Comparison of ENCODE assay signal across 13 cellular contexts in the genomic region with DNA sequence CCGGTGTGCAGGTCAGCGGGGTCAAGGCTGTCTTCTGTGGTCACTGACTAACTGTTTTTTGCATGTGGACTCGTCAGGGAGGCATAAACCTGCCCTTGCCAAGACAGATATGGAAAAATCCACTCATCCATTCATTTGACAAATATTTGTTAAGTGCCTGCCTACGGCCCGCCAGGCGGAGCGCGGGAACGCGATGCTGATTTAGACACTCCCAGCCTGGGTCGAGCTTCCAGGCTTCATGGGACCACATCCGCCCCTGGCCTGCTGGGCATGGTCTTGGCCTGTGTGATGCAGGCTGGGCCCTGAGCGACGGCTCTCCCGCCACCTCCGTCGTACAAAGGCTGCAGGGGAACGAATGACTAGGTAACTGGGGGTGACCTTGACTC. TPM values are rescaled to one million over a fixed set of nuclear protein-coding genes. Genes with fewer than 3 reads are reported as not detected.
DNase-seq lines count a peak whose midpoint lies in the region; ATAC-seq, FAIRE-seq and TF ChIP-seq lines count a peak whose summit lies in the region.
"Had no signal": no experiment of that assay in that cellular context is flagged by ENCODE, and none has a peak within 500 bp of the region (broad histone marks: within the 10 kb centered on the region; RNA-seq: fewer than 3 reads in every experiment).

No MANE protein-coding gene starts in this region.

- FAIRE-seq in HepG2 (lab: Jason Lieb, UNC) = peak; percentile 98

- H3K9ac ChIP-seq in HepG2 (ENCODE audit: insufficient read depth, low read depth, low read length) = no peak overlapping the region
- H3K9ac ChIP-seq in endodermal cell (ENCODE audit: extremely low read depth, low read length, poor library complexity, severe bottlenecking) = no peak overlapping the region

- no peaks in the 10 kb centered on the region for H3K79me2 ChIP-seq in HepG2 (ENCODE audit: insufficient read depth, low read length)

- H3K36me3 ChIP-seq in body of pancreas (replicated peaks in 1 of 2; ENCODE audit: insufficient read depth in 1 of 2, low read depth in 2 of 2) (no peaks in the 10 kb centered on the region), HepG2 (replicated peaks in 1 of 2; ENCODE audit: control insufficient read depth in 1 of 2, insufficient read depth in 2 of 2, low read length in 2 of 2) (no peaks in the 10 kb centered on the region), endodermal cell (ENCODE audit: control insufficient read depth, insufficient read depth, low read length) (no peaks in the 10 kb centered on the region)

- no peak overlapping the region for H2AFZ ChIP-seq in HepG2 (ENCODE audit: low read length)

- peak overlapping the region; percentile 60 for H3K4me2 ChIP-seq in HepG2 (ENCODE audit: low read depth, low read length)

- H3K36me3 Mint-ChIP-seq in endodermal cell (ENCODE audit: low read depth) = no peaks in the 10 kb centered on the region
- no peaks in the 10 kb centered on the region for H3K36me3 Mint-ChIP-seq in activated CD4-positive, alpha-beta memory T cell treated with anti-CD3 and anti-CD28 coated beads for 36 hours

- H3K27me3 ChIP-seq in body of pancreas = no peaks in the 10 kb centered on the region
- peaks cover 0 to 27% of the 10 kb centered on the region in 2 experiments; a peak in 3 of 5 replicates for H3K27me3 ChIP-seq in HepG2 (ENCODE audit: control insufficient read depth in 1 of 2, insufficient read depth in 2 of 2, low read length in 2 of 2)
- H3K27me3 ChIP-seq in endodermal cell (ENCODE audit: control insufficient read depth, insufficient read depth, low read length, poor library complexity, severe bottlenecking) = no peaks in the 10 kb centered on the region

- ATAC-seq in body of pancreas (peak; percentile 53), HepG2 (peak; percentile 91), GM18520 (IDR thresholded peaks at IDR 0.05; ENCODE audit: unreplicated experiment) (no peak)
- ATAC-seq in stimulated activated naive CD8-positive, alpha-beta T cell treated with anti-CD3 and anti-CD28 coated beads, Interleukin-15, amount 100 ng/mL, for 72 hours = no peak

- peak; percentile 67 for DNase-seq in AG09319 (ENCODE audit: extremely low read depth, low read depth)
- DNase-seq in HuH-7 (ENCODE audit: low spot score) = peak; percentile 44
- peak; percentile 35 to 58 (median 58) for DNase-seq in body of pancreas
- peak; percentile 98 for DNase-seq in HepG2 (ENCODE audit: low spot score)
- no peak for DNase-seq in endodermal cell
- no peak for DNase-seq in stimulated activated naive CD8-positive, alpha-beta T cell treated with anti-CD3 and anti-CD28 coated beads, Interleukin-15, amount 100 ng/mL, for 72 hours
- no peak for DNase-seq in activated CD4-positive, alpha-beta memory T cell treated with anti-CD3 and anti-CD28 coated beads for 36 hours
- DNase-seq: DMS 273 treated with DMSO at 0.1 percent for 48 hours; effector CD4-positive, alpha-beta T cell; mesendoderm; substantia nigra had no signal

- TF ChIP-seq CTCF in AG09319 (IDR thresholded peaks at IDR 0.05; ENCODE audit: low read depth, low read length) (peak; percentile 29), body of pancreas (IDR thresholded peaks at IDR 0.05) (peak in 3 of 7 experiments; percentile 10 to 21 (median 12)), HepG2 (CRISPR knock-in tag; IDR thresholded peaks at IDR 0.05) (peak; percentile 56), endodermal cell (conservative IDR thresholded peaks at IDR 0.05) (no peak)

- peaks cover 30% of the 10 kb centered on the region for H3K4me1 ChIP-seq in body of pancreas
- peaks cover 47% of the 10 kb centered on the region for H3K4me1 ChIP-seq in HepG2 (ENCODE audit: insufficient read depth, low read length)
- peaks cover 5% of the 10 kb centered on the region for H3K4me1 ChIP-seq in endodermal cell (ENCODE audit: control insufficient read depth, insufficient read depth, low read length)

- in situ Hi-C loops in HepG2 (cut with HindIII; ENCODE audit: extremely low pct_ligation_motif_present, low pct_unique_long_range_greater_than_20kb) = no loop called here

- TF ChIP-seq EP300 in HepG2 (IDR thresholded peaks at IDR 0.05; ENCODE audit: low read depth in 2 of 2, low read length in 2 of 2) (peak in 1 of 2 experiments; percentile 74; a peak in 2 of 4 replicates), HepG2 (CRISPR knock-in tag; IDR thresholded peaks at IDR 0.05; ENCODE audit: borderline replicate concordance) (no peak)

- no peaks in the 10 kb centered on the region for H3K27me3 Mint-ChIP-seq in endodermal cell (ENCODE audit: insufficient read depth)
- H3K27me3 Mint-ChIP-seq in stimulated activated naive CD8-positive, alpha-beta T cell treated with anti-CD3 and anti-CD28 coated beads, Interleukin-15, amount 100 ng/mL, for 72 hours = no peaks in the 10 kb centered on the region
- peaks cover 4% of the 10 kb centered on the region for H3K27me3 Mint-ChIP-seq in activated CD4-positive, alpha-beta memory T cell treated with anti-CD3 and anti-CD28 coated beads for 36 hours

- POLR2A ChIA-PET in HepG2 (lab: Yijun Ruan, JAX) = interaction anchor here (0.7 to 1.7 kb wide), 8 partner anchors 10 to 231 kb away, joined by 3 to 7 read pairs (median 4); partner anchors contain the start of genes CACFD1, MED22, RPL7A and SARDH
- POLR2A ChIA-PET in activated CD4-positive, alpha-beta memory T cell treated with anti-CD3 and anti-CD28 coated beads for 36 hours (lab: Charles Lee) = no interaction called here

- H3K4me3 Mint-ChIP-seq in endodermal cell = no peak overlapping the region
- H3K4me3 Mint-ChIP-seq in stimulated activated naive CD8-positive, alpha-beta T cell treated with anti-CD3 and anti-CD28 coated beads, Interleukin-15, amount 100 ng/mL, for 72 hours = no peak overlapping the region
- no peak overlapping the region for H3K4me3 Mint-ChIP-seq in activated CD4-positive, alpha-beta memory T cell treated with anti-CD3 and anti-CD28 coated beads for 36 hours

- TF ChIP-seq POLR2A in body of pancreas (IDR thresholded peaks at IDR 0.05) = no peak
- no peak for TF ChIP-seq POLR2A in HepG2 (IDR thresholded peaks at IDR 0.05; ENCODE audit: insufficient read depth in 1 of 2, low read depth in 2 of 2, low read length in 2 of 2)

- H3K9me3 ChIP-seq in body of pancreas (peaks cover 0 to 9% (median 0%) of the 10 kb centered on the region in 3 donors), HepG2 (ENCODE audit: low read length) (peaks cover 9% of the 10 kb centered on the region), endodermal cell (ENCODE audit: control insufficient read depth, low read length) (peaks cover 13% of the 10 kb centered on the region)

- H3K27ac Mint-ChIP-seq in endodermal cell = no peak overlapping the region
- no peak overlapping the region for H3K27ac Mint-ChIP-seq in stimulated activated naive CD8-positive, alpha-beta T cell treated with anti-CD3 and anti-CD28 coated beads, Interleukin-15, amount 100 ng/mL, for 72 hours
- no peak overlapping the region for H3K27ac Mint-ChIP-seq in activated CD4-positive, alpha-beta memory T cell treated with anti-CD3 and anti-CD28 coated beads for 36 hours

- intact Hi-C loops in body of pancreas (cut with DNase I) = no loop called here
- intact Hi-C loops in HepG2 (cut with micrococcal nuclease; ENCODE audit: unreplicated experiment) = no loop called here
- intact Hi-C loops in activated CD4-positive, alpha-beta memory T cell treated with anti-CD3 and anti-CD28 coated beads for 36 hours (cut with micrococcal nuclease) = no loop called here

- peaks cover 8% of the 10 kb centered on the region for H3K4me1 Mint-ChIP-seq in endodermal cell
- peaks cover 16% of the 10 kb centered on the region for H3K4me1 Mint-ChIP-seq in stimulated activated naive CD8-positive, alpha-beta T cell treated with anti-CD3 and anti-CD28 coated beads, Interleukin-15, amount 100 ng/mL, for 72 hours
- peaks cover 8% of the 10 kb centered on the region for H3K4me1 Mint-ChIP-seq in activated CD4-positive, alpha-beta memory T cell treated with anti-CD3 and anti-CD28 coated beads for 36 hours (ENCODE audit: low read depth)

- CTCF ChIA-PET in HepG2 (lab: Yijun Ruan, JAX; ENCODE audit: low intra/inter-chr PET ratio, low total read pairs) = no interaction called here
- CTCF ChIA-PET in activated CD4-positive, alpha-beta memory T cell treated with anti-CD3 and anti-CD28 coated beads for 36 hours (lab: Charles Lee) = no interaction called here

- no peak for TF ChIP-seq RAD21 in HepG2 (CRISPR knock-in tag; IDR thresholded peaks at IDR 0.05)

- H3K4me3 ChIP-seq in body of pancreas (no peak overlapping the region), HepG2 (replicated peaks in 1 of 3; ENCODE audit: insufficient read depth in 1 of 3, low read depth in 2 of 3, low read length in 3 of 3) (peak overlapping the region in 1 of 3 experiments; percentile 30; a peak in 1 of 6 replicates), endodermal cell (ENCODE audit: low read length) (no peak overlapping the region)
- H3K4me3 ChIP-seq: SK-N-MC had no signal

- no peaks in the 10 kb centered on the region for H4K20me1 ChIP-seq in HepG2 (ENCODE audit: insufficient read depth, low read length)

- WGBS in body of pancreas, 2 donors = 20 to 26% methylated on average over 2 to 18 of the region's 18 CpGs
- WGBS in HepG2 (ENCODE audit: low lambda C conversion rate) = 0% methylated on average over 1 of the region's 18 CpGs
- 91 to 96% methylated on average over 9 to 18 of the region's 18 CpGs for WGBS in endodermal cell (ENCODE audit: insufficient coverage in 1 of 2, insufficient read length in 1 of 2), 2 experiments

- H3K27ac ChIP-seq in body of pancreas (no peak overlapping the region), HepG2 (ENCODE audit: extremely low read length, insufficient read depth, low read length) (peak overlapping the region; percentile 45), endodermal cell (ENCODE audit: low read depth, low read length) (no peak overlapping the region)
- H3K27ac ChIP-seq: SK-N-MC had no signal

- no TSS peak for BruUV-seq in HepG2 (replicated peaks; lab: Mats Ljungman, UMichigan)

- peaks cover 22% of the 10 kb centered on the region for H3K9me3 Mint-ChIP-seq in endodermal cell
- peaks cover 8 to 11% of the 10 kb centered on the region in 2 donors for H3K9me3 Mint-ChIP-seq in stimulated activated naive CD8-positive, alpha-beta T cell treated with anti-CD3 and anti-CD28 coated beads, Interleukin-15, amount 100 ng/mL, for 72 hours
- peaks cover 11% of the 10 kb centered on the region for H3K9me3 Mint-ChIP-seq in activated CD4-positive, alpha-beta memory T cell treated with anti-CD3 and anti-CD28 coated beads for 36 hours

RNA-seq across cellular contexts. Expression of gene MYMK, which starts 18.1 kb away (rescaled TPM):
- total RNA-seq in body of pancreas = not detected
- not detected in 2 replicates for total RNA-seq in HepG2 (2016; rRNA removed; fragmentation: Illumina TruSeq; extraction: Trizol)
- not detected in 2 replicates for total RNA-seq in HepG2 (2016; cell fraction: cytosol; rRNA removed; fragmentation: Illumina TruSeq; extraction: Trizol; ENCODE audit: low read depth)
- total RNA-seq in HepG2 (2016; cell fraction: insoluble cytoplasmic fraction; rRNA removed; fragmentation: Illumina TruSeq; extraction: Trizol) = not detected in 2 replicates
- total RNA-seq in HepG2 (2016; cell fraction: membrane; rRNA removed; fragmentation: Illumina TruSeq; extraction: Trizol) = not detected in 2 replicates
- not detected in 2 replicates for total RNA-seq in HepG2 (2016; cell fraction: nucleus; rRNA removed; fragmentation: Illumina TruSeq; extraction: Trizol)
- polyA plus RNA-seq in HepG2 (2011; rRNA removed) = not detected in 2 replicates
- not detected in 2 replicates for polyA plus RNA-seq in HepG2 (2011; cell fraction: cytosol; rRNA removed)
- not detected in 2 replicates for polyA plus RNA-seq in HepG2 (2011; cell fraction: nucleus; rRNA removed)
- not detected in 2 replicates for polyA plus RNA-seq in HepG2 (2012)
- not detected in 2 replicates for polyA plus RNA-seq in HepG2 (2016; cell fraction: cytosol; fragmentation: Illumina TruSeq; extraction: Trizol; ENCODE audit: low read depth)
- polyA plus RNA-seq in HepG2 (2016; cell fraction: insoluble cytoplasmic fraction; fragmentation: Illumina TruSeq; extraction: Trizol; ENCODE audit: low read depth) = not detected in 2 replicates
- polyA plus RNA-seq in HepG2 (2016; cell fraction: membrane; fragmentation: Illumina TruSeq; extraction: Trizol; ENCODE audit: low read depth) = not detected in 2 replicates
- not detected in 2 replicates for polyA plus RNA-seq in HepG2 (2016; cell fraction: nucleus; fragmentation: Illumina TruSeq; extraction: Trizol; ENCODE audit: insufficient read depth, low read depth)
- polyA minus RNA-seq in HepG2 (2011; rRNA and poly(A)+ RNA removed; ENCODE audit: low replicate concordance) = not detected in 2 replicates
- not detected in 2 replicates for polyA minus RNA-seq in HepG2 (2011; cell fraction: cytosol; rRNA and poly(A)+ RNA removed)
- not detected in 2 replicates for polyA minus RNA-seq in HepG2 (2011; cell fraction: nucleus; rRNA and poly(A)+ RNA removed)
- total RNA-seq in endodermal cell = not detected
- not detected for polyA plus RNA-seq in endodermal cell (2013, experiment 1 of 2)
- polyA plus RNA-seq in endodermal cell (2013, experiment 2 of 2) = 0.50 TPM
- not detected for total RNA-seq in activated CD4-positive, alpha-beta memory T cell treated with anti-CD3 and anti-CD28 coated beads for 36 hours

RNA-seq across cellular contexts. Expression of gene SLC2A6, which starts 27.7 kb away (rescaled TPM):
- total RNA-seq in body of pancreas (1 to 10 TPM; 2.6 to 3.0 TPM), HepG2 (2016; rRNA removed; fragmentation: Illumina TruSeq; extraction: Trizol) (6.3 and 15.0 TPM in 2 replicates), endodermal cell (10 to 100 TPM; 11.6 to 17.7 TPM)
- total RNA-seq in HepG2 (2016; cell fraction: cytosol; rRNA removed; fragmentation: Illumina TruSeq; extraction: Trizol; ENCODE audit: low read depth) = 1.8 and 2.0 TPM in 2 replicates
- 5.3 and 14.9 TPM in 2 replicates for total RNA-seq in HepG2 (2016; cell fraction: insoluble cytoplasmic fraction; rRNA removed; fragmentation: Illumina TruSeq; extraction: Trizol)
- 4.5 and 4.6 TPM in 2 replicates for total RNA-seq in HepG2 (2016; cell fraction: membrane; rRNA removed; fragmentation: Illumina TruSeq; extraction: Trizol)
- 16.5 and 16.8 TPM in 2 replicates for total RNA-seq in HepG2 (2016; cell fraction: nucleus; rRNA removed; fragmentation: Illumina TruSeq; extraction: Trizol)
- 4.1 and 9.1 TPM in 2 replicates for polyA plus RNA-seq in HepG2 (2011; rRNA removed)
- polyA plus RNA-seq in HepG2 (2011; cell fraction: cytosol; rRNA removed) = 5.0 and 5.7 TPM in 2 replicates
- 7.2 and 12.6 TPM in 2 replicates for polyA plus RNA-seq in HepG2 (2011; cell fraction: nucleus; rRNA removed)
- polyA plus RNA-seq in HepG2 (2012) = 2.1 and 4.5 TPM in 2 replicates
- 1.7 and 2.0 TPM in 2 replicates for polyA plus RNA-seq in HepG2 (2016; cell fraction: cytosol; fragmentation: Illumina TruSeq; extraction: Trizol; ENCODE audit: low read depth)
- 4.0 and 5.0 TPM in 2 replicates for polyA plus RNA-seq in HepG2 (2016; cell fraction: insoluble cytoplasmic fraction; fragmentation: Illumina TruSeq; extraction: Trizol; ENCODE audit: low read depth)
- polyA plus RNA-seq in HepG2 (2016; cell fraction: membrane; fragmentation: Illumina TruSeq; extraction: Trizol; ENCODE audit: low read depth) = 2.7 and 3.1 TPM in 2 replicates
- polyA plus RNA-seq in HepG2 (2016; cell fraction: nucleus; fragmentation: Illumina TruSeq; extraction: Trizol; ENCODE audit: insufficient read depth, low read depth) = 22.0 and 22.4 TPM in 2 replicates
- 16.3 and 18.5 TPM in 2 replicates for polyA minus RNA-seq in HepG2 (2011; rRNA and poly(A)+ RNA removed; ENCODE audit: low replicate concordance)
- 6.5 and 7.4 TPM in 2 replicates for polyA minus RNA-seq in HepG2 (2011; cell fraction: cytosol; rRNA and poly(A)+ RNA removed)
- polyA minus RNA-seq in HepG2 (2011; cell fraction: nucleus; rRNA and poly(A)+ RNA removed) = 9.1 and 12.8 TPM in 2 replicates
- 10.7 TPM for polyA plus RNA-seq in endodermal cell (2013, experiment 1 of 2)
- polyA plus RNA-seq in endodermal cell (2013, experiment 2 of 2) = 10.5 TPM
- 1 to 10 TPM; 2.2 to 2.6 TPM for total RNA-seq in activated CD4-positive, alpha-beta memory T cell treated with anti-CD3 and anti-CD28 coated beads for 36 hours

RNA-seq across cellular contexts. Expression of gene ADAMTSL2, which starts 27.9 kb away (rescaled TPM):
- 10 to 100 TPM in 1 of 2 donors, 1 to 10 TPM in 1; 4.2 to 21.8 TPM for total RNA-seq in body of pancreas
- total RNA-seq in HepG2 (2016; rRNA removed; fragmentation: Illumina TruSeq; extraction: Trizol) = 1.0 and 3.8 TPM in 2 replicates
- total RNA-seq in HepG2 (2016; cell fraction: cytosol; rRNA removed; fragmentation: Illumina TruSeq; extraction: Trizol; ENCODE audit: low read depth) = 0.35 and 0.61 TPM in 2 replicates
- 0.86 and 3.7 TPM in 2 replicates for total RNA-seq in HepG2 (2016; cell fraction: insoluble cytoplasmic fraction; rRNA removed; fragmentation: Illumina TruSeq; extraction: Trizol)
- 0.99 and 1.1 TPM in 2 replicates for total RNA-seq in HepG2 (2016; cell fraction: membrane; rRNA removed; fragmentation: Illumina TruSeq; extraction: Trizol)
- total RNA-seq in HepG2 (2016; cell fraction: nucleus; rRNA removed; fragmentation: Illumina TruSeq; extraction: Trizol) = 3.9 and 4.8 TPM in 2 replicates
- 1.8 and 1.9 TPM in 2 replicates for polyA plus RNA-seq in HepG2 (2011; rRNA removed)
- 1.2 and 1.7 TPM in 2 replicates for polyA plus RNA-seq in HepG2 (2011; cell fraction: cytosol; rRNA removed)
- polyA plus RNA-seq in HepG2 (2011; cell fraction: nucleus; rRNA removed) = 4.8 and 6.6 TPM in 2 replicates
- polyA plus RNA-seq in HepG2 (2012) = 0.43 and 1.1 TPM in 2 replicates
- 0.33 and 0.43 TPM in 2 replicates for polyA plus RNA-seq in HepG2 (2016; cell fraction: cytosol; fragmentation: Illumina TruSeq; extraction: Trizol; ENCODE audit: low read depth)
- polyA plus RNA-seq in HepG2 (2016; cell fraction: insoluble cytoplasmic fraction; fragmentation: Illumina TruSeq; extraction: Trizol; ENCODE audit: low read depth) = 0.77 and 1.1 TPM in 2 replicates
- 0.61 and 0.78 TPM in 2 replicates for polyA plus RNA-seq in HepG2 (2016; cell fraction: membrane; fragmentation: Illumina TruSeq; extraction: Trizol; ENCODE audit: low read depth)
- polyA plus RNA-seq in HepG2 (2016; cell fraction: nucleus; fragmentation: Illumina TruSeq; extraction: Trizol; ENCODE audit: insufficient read depth, low read depth) = 6.6 and 7.1 TPM in 2 replicates
- 4.1 TPM in 1 of 2 replicates, not detected in the other for polyA minus RNA-seq in HepG2 (2011; rRNA and poly(A)+ RNA removed; ENCODE audit: low replicate concordance)
- 0.70 and 1.3 TPM in 2 replicates for polyA minus RNA-seq in HepG2 (2011; cell fraction: cytosol; rRNA and poly(A)+ RNA removed)
- polyA minus RNA-seq in HepG2 (2011; cell fraction: nucleus; rRNA and poly(A)+ RNA removed) = 0.87 and 1.2 TPM in 2 replicates
- total RNA-seq in endodermal cell = under 1 TPM; 0.18 to 0.93 TPM
- polyA plus RNA-seq in endodermal cell (2013, experiment 1 of 2) = 2.2 TPM
- 3.0 TPM for polyA plus RNA-seq in endodermal cell (2013, experiment 2 of 2)
- under 1 TPM; 0.05 to 0.07 TPM for total RNA-seq in activated CD4-positive, alpha-beta memory T cell treated with anti-CD3 and anti-CD28 coated beads for 36 hours

RNA-seq across cellular contexts. Expression of gene CACFD1, which starts 46.9 kb away (rescaled TPM):
- total RNA-seq in body of pancreas = 10 to 100 TPM; 19.2 to 25.4 TPM
- 8.2 and 13.8 TPM in 2 replicates for total RNA-seq in HepG2 (2016; rRNA removed; fragmentation: Illumina TruSeq; extraction: Trizol)
- 3.2 and 3.9 TPM in 2 replicates for total RNA-seq in HepG2 (2016; cell fraction: cytosol; rRNA removed; fragmentation: Illumina TruSeq; extraction: Trizol; ENCODE audit: low read depth)
- total RNA-seq in HepG2 (2016; cell fraction: insoluble cytoplasmic fraction; rRNA removed; fragmentation: Illumina TruSeq; extraction: Trizol) = 7.9 and 15.6 TPM in 2 replicates
- 10.0 and 11.4 TPM in 2 replicates for total RNA-seq in HepG2 (2016; cell fraction: membrane; rRNA removed; fragmentation: Illumina TruSeq; extraction: Trizol)
- 12.1 and 14.4 TPM in 2 replicates for total RNA-seq in HepG2 (2016; cell fraction: nucleus; rRNA removed; fragmentation: Illumina TruSeq; extraction: Trizol)
- polyA plus RNA-seq in HepG2 (2011; rRNA removed) = 14.6 and 21.3 TPM in 2 replicates
- polyA plus RNA-seq in HepG2 (2011; cell fraction: cytosol; rRNA removed) = 13.1 and 15.4 TPM in 2 replicates
- polyA plus RNA-seq in HepG2 (2011; cell fraction: nucleus; rRNA removed) = 33.2 and 35.5 TPM in 2 replicates
- 12.0 and 17.4 TPM in 2 replicates for polyA plus RNA-seq in HepG2 (2012)
- polyA plus RNA-seq in HepG2 (2016; cell fraction: cytosol; fragmentation: Illumina TruSeq; extraction: Trizol; ENCODE audit: low read depth) = 3.2 and 4.4 TPM in 2 replicates
- 8.6 and 9.0 TPM in 2 replicates for polyA plus RNA-seq in HepG2 (2016; cell fraction: insoluble cytoplasmic fraction; fragmentation: Illumina TruSeq; extraction: Trizol; ENCODE audit: low read depth)
- polyA plus RNA-seq in HepG2 (2016; cell fraction: membrane; fragmentation: Illumina TruSeq; extraction: Trizol; ENCODE audit: low read depth) = 8.8 and 9.3 TPM in 2 replicates
- 20.0 and 22.0 TPM in 2 replicates for polyA plus RNA-seq in HepG2 (2016; cell fraction: nucleus; fragmentation: Illumina TruSeq; extraction: Trizol; ENCODE audit: insufficient read depth, low read depth)
- polyA minus RNA-seq in HepG2 (2011; rRNA and poly(A)+ RNA removed; ENCODE audit: low replicate concordance) = 8.1 and 55.0 TPM in 2 replicates
- 7.1 and 8.0 TPM in 2 replicates for polyA minus RNA-seq in HepG2 (2011; cell fraction: cytosol; rRNA and poly(A)+ RNA removed)
- polyA minus RNA-seq in HepG2 (2011; cell fraction: nucleus; rRNA and poly(A)+ RNA removed) = 25.4 and 28.7 TPM in 2 replicates
- 10 to 100 TPM; 30.6 to 35.0 TPM for total RNA-seq in endodermal cell
- polyA plus RNA-seq in endodermal cell (2013, experiment 1 of 2) = 26.8 TPM
- 26.0 TPM for polyA plus RNA-seq in endodermal cell (2013, experiment 2 of 2)
- total RNA-seq in activated CD4-positive, alpha-beta memory T cell treated with anti-CD3 and anti-CD28 coated beads for 36 hours = 1 to 10 TPM; 1.1 to 1.2 TPM

Comparison
In these comparisons a context has a peak if more than half of its experiments do, and no peak if none do; other contexts are left out.
1. DNase-seq: peak in AG09319 (single experiment), HuH-7 (single experiment), body of pancreas (4 of 4) and HepG2 (single experiment); none in endodermal cell (single experiment), stimulated activated naive CD8-positive, alpha-beta T cell treated with anti-CD3 and anti-CD28 coated beads, Interleukin-15, amount 100 ng/mL, for 72 hours (0 of 2) and activated CD4-positive, alpha-beta memory T cell treated with anti-CD3 and anti-CD28 coated beads for 36 hours (single experiment).
2. ATAC-seq: peak in body of pancreas (single experiment) and HepG2 (single experiment); none in stimulated activated naive CD8-positive, alpha-beta T cell treated with anti-CD3 and anti-CD28 coated beads, Interleukin-15, amount 100 ng/mL, for 72 hours (single experiment) and GM18520 (single experiment).